ENCODE assay signal across 8 cellular contexts in the genomic region with DNA sequence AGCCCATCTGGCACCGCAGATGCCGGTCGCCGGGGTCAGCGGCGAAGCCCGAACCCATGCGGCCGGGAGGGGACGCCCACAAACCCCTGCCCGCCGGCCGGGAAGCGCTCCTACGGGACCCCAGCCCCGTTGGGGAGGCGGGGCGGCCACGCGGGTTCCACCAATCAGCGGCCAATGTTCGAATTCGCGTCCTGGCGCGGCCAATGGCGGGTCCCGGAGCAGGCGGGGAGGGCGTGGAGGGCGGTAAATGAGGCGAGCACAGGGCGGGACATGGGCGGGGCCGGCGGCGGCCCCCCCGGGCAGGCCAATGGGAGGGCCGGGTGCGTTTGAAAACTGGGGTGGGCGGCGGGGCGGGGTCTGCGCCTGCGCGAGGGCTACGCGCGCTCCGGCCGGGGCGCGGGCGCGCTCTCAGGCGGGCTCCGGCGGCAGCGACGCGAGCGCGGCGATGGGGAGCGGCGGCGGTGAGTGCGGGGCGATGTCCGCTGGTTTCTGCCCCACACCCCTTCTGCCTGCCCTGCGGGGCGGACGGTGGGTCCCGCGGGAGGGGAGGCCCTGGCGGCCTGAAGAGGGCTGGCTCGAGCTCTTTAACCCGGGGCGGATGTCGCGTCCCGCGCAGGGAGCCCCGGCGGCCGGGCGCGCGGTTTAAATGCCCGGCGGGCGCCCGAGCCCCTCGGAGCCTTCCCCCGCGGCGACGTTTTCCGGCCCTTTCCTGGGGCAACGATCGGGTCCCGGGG. TPM values are rescaled to one million over a fixed set of nuclear protein-coding genes. Genes with fewer than 3 reads are reported as not detected.
A peak's percentile ranks its signal among the peaks of the same experiment; 100 is the strongest.
DNase-seq lines count a peak whose midpoint lies in the region; ATAC-seq and TF ChIP-seq lines count a peak whose summit lies in the region.

A gene with protein sequence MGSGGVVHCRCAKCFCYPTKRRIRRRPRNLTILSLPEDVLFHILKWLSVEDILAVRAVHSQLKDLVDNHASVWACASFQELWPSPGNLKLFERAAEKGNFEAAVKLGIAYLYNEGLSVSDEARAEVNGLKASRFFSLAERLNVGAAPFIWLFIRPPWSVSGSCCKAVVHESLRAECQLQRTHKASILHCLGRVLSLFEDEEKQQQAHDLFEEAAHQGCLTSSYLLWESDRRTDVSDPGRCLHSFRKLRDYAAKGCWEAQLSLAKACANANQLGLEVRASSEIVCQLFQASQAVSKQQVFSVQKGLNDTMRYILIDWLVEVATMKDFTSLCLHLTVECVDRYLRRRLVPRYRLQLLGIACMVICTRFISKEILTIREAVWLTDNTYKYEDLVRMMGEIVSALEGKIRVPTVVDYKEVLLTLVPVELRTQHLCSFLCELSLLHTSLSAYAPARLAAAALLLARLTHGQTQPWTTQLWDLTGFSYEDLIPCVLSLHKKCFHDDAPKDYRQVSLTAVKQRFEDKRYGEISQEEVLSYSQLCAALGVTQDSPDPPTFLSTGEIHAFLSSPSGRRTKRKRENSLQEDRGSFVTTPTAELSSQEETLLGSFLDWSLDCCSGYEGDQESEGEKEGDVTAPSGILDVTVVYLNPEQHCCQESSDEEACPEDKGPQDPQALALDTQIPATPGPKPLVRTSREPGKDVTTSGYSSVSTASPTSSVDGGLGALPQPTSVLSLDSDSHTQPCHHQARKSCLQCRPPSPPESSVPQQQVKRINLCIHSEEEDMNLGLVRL (plus strand): TSS at position 411 of the 734 bp plus-strand sequence. CDS start 35 bp downstream, at position 446.

- TF ChIP-seq POLR2A in GM15510 (IDR thresholded peaks at IDR 0.05; ENCODE audit: borderline replicate concordance, extremely low read depth, insufficient read length) (peak; percentile 79), prostate gland (IDR thresholded peaks at IDR 0.05) (peak; percentile 56)

- H3K27me3 ChIP-seq in prostate gland (replicated peaks; ENCODE audit: insufficient read depth): no peaks in the 10 kb centered on the region

- H3K36me3 ChIP-seq in prostate gland: no peaks in the 10 kb centered on the region
- no peaks in the 10 kb centered on the region for H3K36me3 ChIP-seq in urinary bladder (ENCODE audit: insufficient read depth)

- H3K4me3 ChIP-seq in prostate gland: peak within 1 kb of the TSS; percentile 75 to 91
- peak within 1 kb of the TSS; percentile 64 for H3K4me3 ChIP-seq in urinary bladder (ENCODE audit: low read depth, low read length)

- H3K27me3 Mint-ChIP-seq in T-helper 17 cell: no peaks in the 10 kb centered on the region

- H3K4me1 ChIP-seq in prostate gland (replicated peaks) (no peaks in the 10 kb centered on the region), urinary bladder (ENCODE audit: insufficient read depth) (peaks cover 1% of the 10 kb centered on the region)

- peaks cover 13% of the 10 kb centered on the region for H3K4me1 Mint-ChIP-seq in T-helper 17 cell

- H3K9me3 ChIP-seq in T-helper 17 cell (ENCODE audit: control insufficient read depth, low read length, poor library complexity, severe bottlenecking) (no peaks in the 10 kb centered on the region), prostate gland (no peaks in the 10 kb centered on the region)

- peak in 1 of 4 experiments; percentile 32 for TF ChIP-seq CTCF in prostate gland (IDR thresholded peaks at IDR 0.05)

- ATAC-seq in HG02870 (IDR thresholded peaks at IDR 0.05; ENCODE audit: unreplicated experiment) (peak; percentile 86), T-helper 17 cell (peak; percentile 97), left ventricle myocardium superior (peak; percentile 99)

- WGBS in prostate gland: under 1% methylated on average over 28 of the region's 102 CpGs
- WGBS in urinary bladder: under 1% methylated on average over 102 of the region's 102 CpGs

- peak within 1 kb of the TSS; percentile 84 for H3K27ac Mint-ChIP-seq in T-helper 17 cell

- intact Hi-C loops in left ventricle myocardium superior (cut with micrococcal nuclease) (no loop called here), prostate gland (cut with DNase I) (loop anchor here (5.0 kb wide), 2 partner anchors 68 to 92 kb away; no protein-coding TSS in a partner anchor)

- peak; percentile 94 for DNase-seq in NCI-H146 treated with DMSO at 0.1 percent for 48 hours (lab: John Stamatoyannopoulos, UW; ENCODE audit: unreplicated experiment)
- DNase-seq in T-helper 17 cell: peak; percentile 89 to 99 (median 98)
- DNase-seq in amygdala (lab: John Stamatoyannopoulos, UW): peak; percentile 60 to 98 (median 94)
- DNase-seq in left ventricle myocardium superior: peak; percentile 99
- peak; percentile 97 for DNase-seq in prostate gland (ENCODE audit: low spot score)

- H3K27ac ChIP-seq in prostate gland (peak within 1 kb of the TSS; percentile 65 to 82), urinary bladder (ENCODE audit: low read depth) (no peak within 1 kb of the TSS)

- peak within 1 kb of the TSS; percentile 92 for H3K4me3 Mint-ChIP-seq in T-helper 17 cell

- peaks cover 4% of the 10 kb centered on the region for H3K36me3 Mint-ChIP-seq in T-helper 17 cell (ENCODE audit: low read depth)

RNA-seq across cellular contexts. Expression of the gene that starts here (rescaled TPM):
- 1 to 10 TPM; 2.9 to 3.3 TPM for total RNA-seq in T-helper 17 cell
- total RNA-seq in left ventricle myocardium superior: 1.1 TPM
- total RNA-seq in prostate gland: 1 to 10 TPM; 7.3 to 8.0 TPM
- 9.6 TPM for total RNA-seq in urinary bladder
- 2.2 TPM for polyA plus RNA-seq in urinary bladder
